In genomic region chr5:83059341-83059740, GRCh38 we compare ENCODE assay signal across 17 cellular contexts.
"Had no signal": no experiment of that assay in that cellular context is flagged by ENCODE, and none has a peak within 500 bp of the region (broad histone marks: within the 10 kb centered on the region; RNA-seq: fewer than 3 reads in every experiment).

No MANE protein-coding gene starts in this region.

- H3K4me3 Mint-ChIP-seq: activated B cell treated with CpG ODN at 0.5 μM for 24 hours; activated CD4-positive, alpha-beta T cell treated with anti-CD3 and anti-CD28 coated beads, Interleukin-2, amount 10 ng/mL, durations not matched to agents 24 days and 14 days had no signal

- H3K27ac Mint-ChIP-seq: activated B cell treated with CpG ODN at 0.5 μM for 24 hours had no signal

- FAIRE-seq: colon had no signal

- H3K27ac ChIP-seq: lower lobe of right lung, ovary, sigmoid colon, stomach, thoracic aorta, upper lobe of right lung had no signal

- DNase-seq: activated B cell treated with CpG ODN at 0.5 μM for 24 hours; activated CD4-positive, alpha-beta T cell treated with anti-CD3 and anti-CD28 coated beads, Interleukin-2, amount 10 ng/mL, durations not matched to agents 24 days and 14 days; activated naive CD4-positive, alpha-beta T cell treated with anti-CD3 and anti-CD28 coated beads, Interleukin-2, amount 50 U/mL, for 16 hours; activated T-cell treated with anti-CD3 and anti-CD28 coated beads, Interleukin-2, amount 50 U/mL, for 1 hour; amniotic stem cell; caudate nucleus; left colon; lower lobe of right lung; midbrain; ovary; sigmoid colon; stimulated activated CD4-positive, alpha-beta T cell treated with anti-CD3 and anti-CD28 coated beads, Interleukin-1b, Interleukin-23, amount 100 ng/mL, for 48 hours; stomach; upper lobe of right lung had no signal

- H3K36me3 ChIP-seq: ovary, thoracic aorta had no signal

- ATAC-seq: esophagus mucosa, left colon, lower lobe of right lung, upper lobe of right lung had no signal

- H3K4me3 ChIP-seq: lower lobe of right lung, ovary, sigmoid colon, stomach, thoracic aorta, upper lobe of right lung had no signal

- H3K9me3 Mint-ChIP-seq: activated B cell treated with CpG ODN at 0.5 μM for 24 hours; activated CD4-positive, alpha-beta T cell treated with anti-CD3 and anti-CD28 coated beads, Interleukin-2, amount 10 ng/mL, durations not matched to agents 24 days and 14 days had no signal

- H3K9me3 ChIP-seq: lower lobe of right lung, ovary, sigmoid colon, stomach, thoracic aorta, upper lobe of right lung had no signal

- H3K4me1 ChIP-seq: sigmoid colon, stomach, upper lobe of right lung had no signal

- H3K27me3 ChIP-seq: ovary, sigmoid colon, stomach, upper lobe of right lung had no signal

- H3K27me3 Mint-ChIP-seq: activated B cell treated with CpG ODN at 0.5 μM for 24 hours; activated CD4-positive, alpha-beta T cell treated with anti-CD3 and anti-CD28 coated beads, Interleukin-2, amount 10 ng/mL, durations not matched to agents 24 days and 14 days had no signal
